14 cellular contexts compared by ENCODE assay signal in genomic region chr18:48228301-48228715, GRCh38.
DNase-seq lines count a peak whose midpoint lies in the region; ATAC-seq and TF ChIP-seq lines count a peak whose summit lies in the region.
"Had no signal": no experiment of that assay in that cellular context is flagged by ENCODE, and none has a peak within 500 bp of the region (broad histone marks: within the 10 kb centered on the region; RNA-seq: fewer than 3 reads in every experiment).

No MANE protein-coding gene starts in this region.

- H3K9me3 ChIP-seq in lung (ENCODE audit: control insufficient read depth in 2 of 2, insufficient read depth in 1 of 2, low read length in 1 of 2) (no peaks in the 10 kb centered on the region), aorta (ENCODE audit: control insufficient read depth, low read length) (no peaks in the 10 kb centered on the region)
- H3K9me3 ChIP-seq: Peyer's patch had no signal

- peak overlapping the region in 1 of 2 donors; percentile 13 for H3K27ac ChIP-seq in lung (ENCODE audit: low read depth in 1 of 2, low read length in 1 of 2)
- H3K27ac ChIP-seq in aorta (ENCODE audit: low read depth in 1 of 2, low read length in 2 of 2): no peak overlapping the region
- H3K27ac ChIP-seq: dorsolateral prefrontal cortex, Peyer's patch had no signal

- H3K4me1 ChIP-seq in lung (ENCODE audit: control insufficient read depth in 2 of 2, insufficient read depth in 2 of 2, low read length in 2 of 2) (peaks cover 2 to 16% of the 10 kb centered on the region in 2 donors), aorta (ENCODE audit: control insufficient read depth in 1 of 2, insufficient read depth in 2 of 2, low read length in 2 of 2) (no peaks in the 10 kb centered on the region)

- H3K36me3 Mint-ChIP-seq in activated naive CD8-positive, alpha-beta T cell treated with anti-CD3 and anti-CD28 coated beads, Interleukin-2, amount 10 ng/mL, durations not matched to agents 7 days and 5 days: no peaks in the 10 kb centered on the region
- no peaks in the 10 kb centered on the region for H3K36me3 Mint-ChIP-seq in activated naive CD8-positive, alpha-beta T cell treated with anti-CD3 and anti-CD28 coated beads, Interleukin-2, amount 50 U/mL, for 24 hours (ENCODE audit: low read depth)
- no peaks in the 10 kb centered on the region for H3K36me3 Mint-ChIP-seq in chondrocyte (ENCODE audit: low read depth)
- H3K36me3 Mint-ChIP-seq: WTC11 had no signal

- DNase-seq in activated naive CD8-positive, alpha-beta T cell treated with anti-CD3 and anti-CD28 coated beads, Interleukin-2, amount 10 ng/mL, durations not matched to agents 7 days and 5 days: no peak
- no peak for DNase-seq in activated naive CD8-positive, alpha-beta T cell treated with anti-CD3 and anti-CD28 coated beads, Interleukin-2, amount 50 U/mL, for 24 hours
- DNase-seq in chondrocyte (ENCODE audit: low spot score) (no peak), lung (ENCODE audit: low spot score) (peak; percentile 39), aorta (peak; percentile 82 to 83), GM03348 (ENCODE audit: low spot score) (no peak), germinal center (ENCODE audit: low spot score) (no peak), SIG-M5 treated with dmso at 0.1 percent for 504 hours (lab: John Stamatoyannopoulos, UW; ENCODE audit: unreplicated experiment) (no peak)
- DNase-seq: activated effector memory CD4-positive, alpha-beta T cell treated with anti-CD3 and anti-CD28 coated beads, Interleukin-2, amount 50 U/mL, for 16 hours; dorsolateral prefrontal cortex; GF-D8; hypothalamus; Peyer's patch had no signal

- whole genome bisulfite sequencing in lung, 2 donors: 45 to 75% methylated on average over 2 of the region's 2 CpGs
- WGBS in aorta, 2 donors: 56 to 69% methylated on average over 1 to 2 of the region's 2 CpGs

- no peak for ATAC-seq in activated naive CD8-positive, alpha-beta T cell treated with anti-CD3 and anti-CD28 coated beads, Interleukin-2, amount 10 ng/mL, durations not matched to agents 7 days and 5 days (ENCODE audit: low read depth)
- ATAC-seq in activated naive CD8-positive, alpha-beta T cell treated with anti-CD3 and anti-CD28 coated beads, Interleukin-2, amount 50 U/mL, for 24 hours: no peak
- ATAC-seq in lung (ENCODE audit: insufficient read depth, low FRiP score): peak; percentile 52
- ATAC-seq in aorta (ENCODE audit: low FRiP score): peak; percentile 79
- ATAC-seq: WTC11 had no signal

- H3K4me3 Mint-ChIP-seq in activated naive CD8-positive, alpha-beta T cell treated with anti-CD3 and anti-CD28 coated beads, Interleukin-2, amount 10 ng/mL, durations not matched to agents 7 days and 5 days: no peak overlapping the region
- no peak overlapping the region for H3K4me3 Mint-ChIP-seq in activated naive CD8-positive, alpha-beta T cell treated with anti-CD3 and anti-CD28 coated beads, Interleukin-2, amount 50 U/mL, for 24 hours
- H3K4me3 Mint-ChIP-seq in chondrocyte (ENCODE audit: unreplicated experiment): no peak overlapping the region
- H3K4me3 Mint-ChIP-seq: WTC11 had no signal

- no peak overlapping the region for H3K4me3 ChIP-seq in lung
- no peak overlapping the region for H3K4me3 ChIP-seq in aorta (ENCODE audit: low read length in 2 of 2)
- H3K4me3 ChIP-seq: dorsolateral prefrontal cortex, Peyer's patch had no signal

- H3K36me3 ChIP-seq in lung (ENCODE audit: control insufficient read depth in 2 of 2, insufficient read depth in 2 of 2, low read length in 2 of 2) (no peaks in the 10 kb centered on the region), aorta (ENCODE audit: control insufficient read depth in 1 of 2, insufficient read depth in 2 of 2, low read length in 1 of 2) (no peaks in the 10 kb centered on the region)
- H3K36me3 ChIP-seq: Peyer's patch had no signal

- intact Hi-C loops in aorta (cut with DNase I): no loop called here

- H3K4me1 Mint-ChIP-seq in activated naive CD8-positive, alpha-beta T cell treated with anti-CD3 and anti-CD28 coated beads, Interleukin-2, amount 10 ng/mL, durations not matched to agents 7 days and 5 days: peaks cover 7% of the 10 kb centered on the region
- no peaks in the 10 kb centered on the region for H3K4me1 Mint-ChIP-seq in activated naive CD8-positive, alpha-beta T cell treated with anti-CD3 and anti-CD28 coated beads, Interleukin-2, amount 50 U/mL, for 24 hours
- H3K4me1 Mint-ChIP-seq in chondrocyte (ENCODE audit: low read depth): peaks cover 29% of the 10 kb centered on the region

- no peaks in the 10 kb centered on the region for H3K27me3 ChIP-seq in lung (ENCODE audit: control insufficient read depth, insufficient read depth)
- H3K27me3 ChIP-seq in aorta (ENCODE audit: control insufficient read depth in 1 of 2, insufficient read depth in 2 of 2, low read length in 1 of 2): no peaks in the 10 kb centered on the region
- H3K27me3 ChIP-seq: dorsolateral prefrontal cortex, Peyer's patch had no signal

- no peaks in the 10 kb centered on the region for H3K9me3 Mint-ChIP-seq in activated naive CD8-positive, alpha-beta T cell treated with anti-CD3 and anti-CD28 coated beads, Interleukin-2, amount 10 ng/mL, durations not matched to agents 7 days and 5 days
- no peaks in the 10 kb centered on the region for H3K9me3 Mint-ChIP-seq in activated naive CD8-positive, alpha-beta T cell treated with anti-CD3 and anti-CD28 coated beads, Interleukin-2, amount 50 U/mL, for 24 hours
- H3K9me3 Mint-ChIP-seq in chondrocyte (ENCODE audit: low read depth): no peaks in the 10 kb centered on the region
- H3K9me3 Mint-ChIP-seq: WTC11 had no signal

- peak overlapping the region; percentile 1 for H3K27ac Mint-ChIP-seq in activated naive CD8-positive, alpha-beta T cell treated with anti-CD3 and anti-CD28 coated beads, Interleukin-2, amount 10 ng/mL, durations not matched to agents 7 days and 5 days
- no peak overlapping the region for H3K27ac Mint-ChIP-seq in activated naive CD8-positive, alpha-beta T cell treated with anti-CD3 and anti-CD28 coated beads, Interleukin-2, amount 50 U/mL, for 24 hours
- peak overlapping the region; percentile 5 for H3K27ac Mint-ChIP-seq in chondrocyte (ENCODE audit: unreplicated experiment)
- H3K27ac Mint-ChIP-seq: WTC11 had no signal

- TF ChIP-seq CTCF in chondrocyte (IDR thresholded peaks at IDR 0.05) (no peak), lung (IDR thresholded peaks at IDR 0.05; ENCODE audit: control extremely low read depth, extremely low read depth) (no peak)

- POLR2A ChIA-PET in activated naive CD8-positive, alpha-beta T cell treated with anti-CD3 and anti-CD28 coated beads, Interleukin-2, amount 10 ng/mL, durations not matched to agents 7 days and 5 days (lab: Charles Lee): no interaction called here

- H3K27me3 Mint-ChIP-seq in activated naive CD8-positive, alpha-beta T cell treated with anti-CD3 and anti-CD28 coated beads, Interleukin-2, amount 10 ng/mL, durations not matched to agents 7 days and 5 days: peaks cover 2% of the 10 kb centered on the region
- H3K27me3 Mint-ChIP-seq in activated naive CD8-positive, alpha-beta T cell treated with anti-CD3 and anti-CD28 coated beads, Interleukin-2, amount 50 U/mL, for 24 hours: no peaks in the 10 kb centered on the region
- H3K27me3 Mint-ChIP-seq in chondrocyte (ENCODE audit: low read depth): peaks cover 21% of the 10 kb centered on the region

Comparison
In these comparisons a context has a peak if more than half of its experiments do, and no peak if none do; other contexts are left out.
1. ATAC-seq: peak in lung (single experiment) and aorta (single experiment); none in activated naive CD8-positive, alpha-beta T cell treated with anti-CD3 and anti-CD28 coated beads, Interleukin-2, amount 10 ng/mL, durations not matched to agents 7 days and 5 days (single experiment) and activated naive CD8-positive, alpha-beta T cell treated with anti-CD3 and anti-CD28 coated beads, Interleukin-2, amount 50 U/mL, for 24 hours (single experiment).
2. DNase-seq: peak in lung (single experiment) and aorta (2 of 2); none in activated naive CD8-positive, alpha-beta T cell treated with anti-CD3 and anti-CD28 coated beads, Interleukin-2, amount 10 ng/mL, durations not matched to agents 7 days and 5 days (single experiment), activated naive CD8-positive, alpha-beta T cell treated with anti-CD3 and anti-CD28 coated beads, Interleukin-2, amount 50 U/mL, for 24 hours (single experiment), chondrocyte (single experiment), GM03348 (single experiment), germinal center (single experiment) and SIG-M5 treated with dmso at 0.1 percent for 504 hours (single experiment).